ENCODE assay signal across 25 cellular contexts in the genomic region with DNA sequence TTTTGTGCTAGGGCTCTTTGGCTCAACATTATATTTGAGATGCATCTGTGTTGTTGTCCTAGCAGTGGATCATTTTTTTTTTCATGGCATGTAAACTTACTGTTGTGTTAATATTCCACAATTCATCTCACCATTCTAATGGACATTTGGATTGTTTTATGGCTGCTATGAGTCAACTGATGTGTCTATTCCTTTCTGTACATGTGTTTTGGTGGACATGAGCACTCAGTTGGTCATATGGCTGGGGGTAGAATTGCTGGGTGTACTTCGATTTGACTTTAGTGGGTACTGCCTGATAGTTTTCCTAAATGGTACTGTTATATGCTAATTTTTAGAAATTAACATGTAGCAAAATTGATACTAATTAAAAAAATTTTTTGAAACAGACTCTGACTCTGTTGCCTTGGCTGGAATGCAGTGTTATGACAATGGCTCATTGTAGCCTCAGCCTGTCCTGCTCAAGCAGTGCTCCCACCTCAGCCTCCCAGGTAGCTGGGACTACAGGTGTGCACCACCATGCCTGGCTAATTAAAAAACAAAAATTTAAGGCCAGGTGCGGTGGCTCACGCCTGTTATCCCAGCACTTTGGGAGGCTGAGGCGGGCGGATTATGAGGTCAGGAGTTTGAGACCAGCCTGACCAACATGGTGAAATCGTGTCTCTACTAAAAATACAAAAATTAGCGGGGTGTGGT. TPM values are rescaled to one million over a fixed set of nuclear protein-coding genes. Genes with fewer than 3 reads are reported as not detected.
DNase-seq lines count a peak whose midpoint lies in the region; ATAC-seq and TF ChIP-seq lines count a peak whose summit lies in the region.
"Had no signal": no experiment of that assay in that cellular context is flagged by ENCODE, and none has a peak within 500 bp of the region (broad histone marks: within the 10 kb centered on the region; RNA-seq: fewer than 3 reads in every experiment).

No MANE protein-coding gene starts in this region.

- H3K4me1 Mint-ChIP-seq in T-helper 17 cell: peaks cover 18% of the 10 kb centered on the region
- peaks cover 27% of the 10 kb centered on the region for H3K4me1 Mint-ChIP-seq in stimulated activated effector memory CD8-positive, alpha-beta T cell treated with anti-CD3 and anti-CD28 coated beads, Interleukin-12 subunit alpha, Interleukin-12 subunit beta, amount 100 ng/mL, for 72 hours
- H3K4me1 Mint-ChIP-seq: GM23338 had no signal

- H3K36me3 Mint-ChIP-seq in activated naive CD4-positive, alpha-beta T cell treated with anti-CD3 and anti-CD28 coated beads, Interleukin-2, amount 50 U/mL, for 72 hours: peaks cover 0 to 6% of the 10 kb centered on the region in 2 donors
- no peaks in the 10 kb centered on the region for H3K36me3 Mint-ChIP-seq in T-helper 17 cell (ENCODE audit: low read depth)
- H3K36me3 Mint-ChIP-seq in stimulated activated effector memory CD8-positive, alpha-beta T cell treated with anti-CD3 and anti-CD28 coated beads, Interleukin-12 subunit alpha, Interleukin-12 subunit beta, amount 100 ng/mL, for 72 hours: peaks cover 12% of the 10 kb centered on the region

- H3K27ac ChIP-seq in mammary epithelial cell (ENCODE audit: insufficient read depth, low read depth, low read length): no peak overlapping the region

- CTCF ChIA-PET in mammary epithelial cell (lab: Charles Lee; ENCODE audit: low non-redundant PET): no interaction called here

- TF ChIP-seq CTCF in foreskin fibroblast (IDR thresholded peaks at IDR 0.05; ENCODE audit: low read depth, low read length) (no peak), mammary epithelial cell (conservative IDR thresholded peaks at IDR 0.05 in 1 of 2, IDR thresholded peaks at IDR 0.05 in 1 of 2; ENCODE audit: extremely low read depth in 1 of 2, insufficient read depth in 1 of 2, low read depth in 1 of 2, low read length in 2 of 2) (no peak)

- no peak for DNase-seq in activated naive CD4-positive, alpha-beta T cell treated with anti-CD3 and anti-CD28 coated beads, Interleukin-2, amount 50 U/mL, for 72 hours (ENCODE audit: low spot score in 2 of 2)
- no peak for DNase-seq in activated naive CD4-positive, alpha-beta T cell treated with anti-CD3 and anti-CD28 coated beads, Interleukin-2, amount 50 U/mL, for 16 hours
- DNase-seq in T-helper 17 cell (no peak), foreskin fibroblast (peak; percentile 42 to 68), mammary epithelial cell (no peak), NCI-H187 (lab: John Stamatoyannopoulos, UW) (no peak)
- no peak for DNase-seq in stimulated activated effector memory CD8-positive, alpha-beta T cell treated with anti-CD3 and anti-CD28 coated beads, Interleukin-12 subunit alpha, Interleukin-12 subunit beta, amount 100 ng/mL, for 72 hours (ENCODE audit: low spot score in 2 of 2)
- DNase-seq: AML-193; C1 segment of cervical spinal cord; CD8-positive, alpha-beta T cell; DND-41; Kasumi-1; MG63; NCI-H1048; NCI-H1417 treated with DMSO at 0.1 percent for 48 hours; NCI-H2029; NCI-H2227 treated with DMSO at 0.1 percent for 48 hours; NCI-H510A; NCI-H748 treated with DMSO at 0.1 percent for 48 hours; SIG-M5; SK-N-SH had no signal

- no peaks in the 10 kb centered on the region for H3K27me3 ChIP-seq in mammary epithelial cell (ENCODE audit: insufficient read depth, low read length)
- H3K27me3 ChIP-seq: MG63 had no signal

- in situ Hi-C loops in mammary epithelial cell (cut with MboI; ENCODE audit: low sequenced_read_pairs in 2 of 2): no loop called here

- H3K9me3 ChIP-seq in T-helper 17 cell (ENCODE audit: control insufficient read depth, low read length, poor library complexity, severe bottlenecking) (no peaks in the 10 kb centered on the region), mammary epithelial cell (replicated peaks; ENCODE audit: insufficient read depth, low read length) (no peaks in the 10 kb centered on the region)
- H3K9me3 ChIP-seq: MG63, SK-N-SH had no signal

- H3K4me2 ChIP-seq in mammary epithelial cell (ENCODE audit: insufficient read depth, low read depth, low read length): no peak overlapping the region
- H3K4me2 ChIP-seq: GM23338, SK-N-SH had no signal

- no peaks in the 10 kb centered on the region for H3K9me3 Mint-ChIP-seq in activated naive CD4-positive, alpha-beta T cell treated with anti-CD3 and anti-CD28 coated beads, Interleukin-2, amount 50 U/mL, for 72 hours
- H3K9me3 Mint-ChIP-seq in stimulated activated effector memory CD8-positive, alpha-beta T cell treated with anti-CD3 and anti-CD28 coated beads, Interleukin-12 subunit alpha, Interleukin-12 subunit beta, amount 100 ng/mL, for 72 hours: no peaks in the 10 kb centered on the region
- H3K9me3 Mint-ChIP-seq: CD8-positive, alpha-beta T cell; GM23338 had no signal

- no peak for ATAC-seq in activated naive CD4-positive, alpha-beta T cell treated with anti-CD3 and anti-CD28 coated beads, Interleukin-2, amount 50 U/mL, for 72 hours
- ATAC-seq in T-helper 17 cell (no peak), HG02840 (IDR thresholded peaks at IDR 0.05; ENCODE audit: low FRiP score, unreplicated experiment) (no peak)
- ATAC-seq in stimulated activated effector memory CD8-positive, alpha-beta T cell treated with anti-CD3 and anti-CD28 coated beads, Interleukin-12 subunit alpha, Interleukin-12 subunit beta, amount 100 ng/mL, for 72 hours: no peak
- ATAC-seq: CD8-positive, alpha-beta T cell; GM23338; HCT116 had no signal

- BruUV-seq in mammary epithelial cell (replicated peaks; lab: Mats Ljungman, UMichigan): no TSS peak

- H3K27me3 Mint-ChIP-seq in T-helper 17 cell: no peaks in the 10 kb centered on the region

- H3K4me3 Mint-ChIP-seq in T-helper 17 cell: no peak overlapping the region
- no peak overlapping the region for H3K4me3 Mint-ChIP-seq in stimulated activated effector memory CD8-positive, alpha-beta T cell treated with anti-CD3 and anti-CD28 coated beads, Interleukin-12 subunit alpha, Interleukin-12 subunit beta, amount 100 ng/mL, for 72 hours
- H3K4me3 Mint-ChIP-seq: CD8-positive, alpha-beta T cell; GM23338 had no signal

- H3K9ac ChIP-seq in mammary epithelial cell (ENCODE audit: insufficient read depth, low read length): no peak overlapping the region
- H3K9ac ChIP-seq: SK-N-SH had no signal

- H4K20me1 ChIP-seq in mammary epithelial cell (ENCODE audit: insufficient read depth, low read length): peaks cover 2% of the 10 kb centered on the region

- intact Hi-C loops in mammary epithelial cell (cut with micrococcal nuclease): no loop called here

- H3K36me3 ChIP-seq in mammary epithelial cell (ENCODE audit: insufficient read depth, low read length): no peaks in the 10 kb centered on the region
- H3K36me3 ChIP-seq: MG63 had no signal

- no peak overlapping the region for H2AFZ ChIP-seq in mammary epithelial cell (ENCODE audit: low read depth, low read length)
- H2AFZ ChIP-seq: GM23338 had no signal

- dilution Hi-C loops in mammary epithelial cell (cut with HindIII; ENCODE audit: low sequenced_read_pairs): no loop called here

- H3K4me3 ChIP-seq in foreskin fibroblast (ENCODE audit: low read depth in 1 of 2, low read length in 2 of 2): no peak overlapping the region
- H3K4me3 ChIP-seq in mammary epithelial cell (replicated peaks in 1 of 3; ENCODE audit: insufficient read depth in 1 of 3, low read depth in 2 of 3, low read length in 3 of 3): no peak overlapping the region
- H3K4me3 ChIP-seq: GM12878, GM23338, MG63 had no signal

- H3K79me2 ChIP-seq in mammary epithelial cell (ENCODE audit: insufficient read depth, low read length): peaks cover 98% of the 10 kb centered on the region

- 97% methylated on average over 7 of the region's 7 CpGs for WGBS in mammary epithelial cell (ENCODE audit: low coverage, missing lambda C conversion rate)

- no peaks in the 10 kb centered on the region for H3K4me1 ChIP-seq in mammary epithelial cell (ENCODE audit: insufficient read depth, low read length)

- H3K27ac Mint-ChIP-seq in activated naive CD4-positive, alpha-beta T cell treated with anti-CD3 and anti-CD28 coated beads, Interleukin-2, amount 50 U/mL, for 72 hours: peak overlapping the region; percentile 36 to 59
- H3K27ac Mint-ChIP-seq in T-helper 17 cell: peak overlapping the region; percentile 69
- H3K27ac Mint-ChIP-seq in stimulated activated effector memory CD8-positive, alpha-beta T cell treated with anti-CD3 and anti-CD28 coated beads, Interleukin-12 subunit alpha, Interleukin-12 subunit beta, amount 100 ng/mL, for 72 hours: peak overlapping the region; percentile 34
- H3K27ac Mint-ChIP-seq: CD8-positive, alpha-beta T cell; GM23338 had no signal

RNA-seq across cellular contexts. Expression of a gene that starts 9.0 kb away (rescaled TPM):
- 10 to 100 TPM; 31.0 to 32.4 TPM for total RNA-seq in activated naive CD4-positive, alpha-beta T cell treated with anti-CD3 and anti-CD28 coated beads, Interleukin-2, amount 50 U/mL, for 72 hours
- 10 to 100 TPM; 34.8 to 39.8 TPM for total RNA-seq in T-helper 17 cell
- total RNA-seq in mammary epithelial cell: 10 to 100 TPM; 15.5 to 22.2 TPM
- polyA plus RNA-seq in mammary epithelial cell: 4.2 TPM
- polyA minus RNA-seq in mammary epithelial cell: 14.6 TPM

Comparison
In these comparisons a context has a peak if more than half of its experiments do, and no peak if none do; other contexts are left out.
1. DNase-seq: peak in foreskin fibroblast (2 of 2); none in activated naive CD4-positive, alpha-beta T cell treated with anti-CD3 and anti-CD28 coated beads, Interleukin-2, amount 50 U/mL, for 72 hours (0 of 2), activated naive CD4-positive, alpha-beta T cell treated with anti-CD3 and anti-CD28 coated beads, Interleukin-2, amount 50 U/mL, for 16 hours (single experiment), T-helper 17 cell (0 of 3), stimulated activated effector memory CD8-positive, alpha-beta T cell treated with anti-CD3 and anti-CD28 coated beads, Interleukin-12 subunit alpha, Interleukin-12 subunit beta, amount 100 ng/mL, for 72 hours (0 of 2), mammary epithelial cell (single experiment) and NCI-H187 (0 of 2).
2. Peak in every context shown above with its lines, with median percentiles within 50 percentile points of each other: H3K27ac Mint-ChIP-seq.